1 cellular context compared by ENCODE assay signal in the genomic region with DNA sequence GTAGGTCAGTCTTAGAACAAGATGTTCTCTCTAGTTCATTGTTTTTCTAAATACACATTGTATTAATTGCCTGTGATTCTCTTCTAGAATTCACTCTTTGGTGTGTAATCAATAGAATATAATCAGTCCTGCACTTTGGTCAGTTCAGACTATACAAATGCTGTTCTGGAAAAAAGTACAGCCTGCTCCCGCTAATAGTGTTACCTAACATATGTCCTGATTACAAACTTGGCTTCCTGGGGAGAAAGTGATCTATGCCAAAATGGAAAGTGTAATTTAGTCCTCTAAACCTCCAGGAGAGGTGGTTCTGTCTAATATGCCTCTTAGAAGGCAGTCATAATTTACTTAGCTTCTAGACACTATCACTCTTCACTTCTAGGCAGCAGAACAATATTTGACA.
TF ChIP-seq lines count a peak whose summit lies in the region.

No MANE protein-coding gene starts in this region.

TF ChIP-seq in HepG2, 621 proteins besides CTCF, POLR2A, EP300 and RAD21 (continued from another document):
- TF ChIP-seq, protein P1, sequence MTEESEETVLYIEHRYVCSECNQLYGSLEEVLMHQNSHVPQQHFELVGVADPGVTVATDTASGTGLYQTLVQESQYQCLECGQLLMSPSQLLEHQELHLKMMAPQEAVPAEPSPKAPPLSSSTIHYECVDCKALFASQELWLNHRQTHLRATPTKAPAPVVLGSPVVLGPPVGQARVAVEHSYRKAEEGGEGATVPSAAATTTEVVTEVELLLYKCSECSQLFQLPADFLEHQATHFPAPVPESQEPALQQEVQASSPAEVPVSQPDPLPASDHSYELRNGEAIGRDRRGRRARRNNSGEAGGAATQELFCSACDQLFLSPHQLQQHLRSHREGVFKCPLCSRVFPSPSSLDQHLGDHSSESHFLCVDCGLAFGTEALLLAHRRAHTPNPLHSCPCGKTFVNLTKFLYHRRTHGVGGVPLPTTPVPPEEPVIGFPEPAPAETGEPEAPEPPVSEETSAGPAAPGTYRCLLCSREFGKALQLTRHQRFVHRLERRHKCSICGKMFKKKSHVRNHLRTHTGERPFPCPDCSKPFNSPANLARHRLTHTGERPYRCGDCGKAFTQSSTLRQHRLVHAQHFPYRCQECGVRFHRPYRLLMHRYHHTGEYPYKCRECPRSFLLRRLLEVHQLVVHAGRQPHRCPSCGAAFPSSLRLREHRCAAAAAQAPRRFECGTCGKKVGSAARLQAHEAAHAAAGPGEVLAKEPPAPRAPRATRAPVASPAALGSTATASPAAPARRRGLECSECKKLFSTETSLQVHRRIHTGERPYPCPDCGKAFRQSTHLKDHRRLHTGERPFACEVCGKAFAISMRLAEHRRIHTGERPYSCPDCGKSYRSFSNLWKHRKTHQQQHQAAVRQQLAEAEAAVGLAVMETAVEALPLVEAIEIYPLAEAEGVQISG (CRISPR knock-in tag; IDR thresholded peaks at IDR 0.05): no peak
- TF ChIP-seq SOX13 (IDR thresholded peaks at IDR 0.05): no peak
- no peak for TF ChIP-seq SOX13 (CRISPR knock-in tag; conservative IDR thresholded peaks at IDR 0.05 in 1 of 2, IDR thresholded peaks at IDR 0.05 in 1 of 2)
- no peak for TF ChIP-seq ZNF567 (CRISPR knock-in tag; IDR thresholded peaks at IDR 0.05; ENCODE audit: borderline replicate concordance)
- TF ChIP-seq, protein P2, sequence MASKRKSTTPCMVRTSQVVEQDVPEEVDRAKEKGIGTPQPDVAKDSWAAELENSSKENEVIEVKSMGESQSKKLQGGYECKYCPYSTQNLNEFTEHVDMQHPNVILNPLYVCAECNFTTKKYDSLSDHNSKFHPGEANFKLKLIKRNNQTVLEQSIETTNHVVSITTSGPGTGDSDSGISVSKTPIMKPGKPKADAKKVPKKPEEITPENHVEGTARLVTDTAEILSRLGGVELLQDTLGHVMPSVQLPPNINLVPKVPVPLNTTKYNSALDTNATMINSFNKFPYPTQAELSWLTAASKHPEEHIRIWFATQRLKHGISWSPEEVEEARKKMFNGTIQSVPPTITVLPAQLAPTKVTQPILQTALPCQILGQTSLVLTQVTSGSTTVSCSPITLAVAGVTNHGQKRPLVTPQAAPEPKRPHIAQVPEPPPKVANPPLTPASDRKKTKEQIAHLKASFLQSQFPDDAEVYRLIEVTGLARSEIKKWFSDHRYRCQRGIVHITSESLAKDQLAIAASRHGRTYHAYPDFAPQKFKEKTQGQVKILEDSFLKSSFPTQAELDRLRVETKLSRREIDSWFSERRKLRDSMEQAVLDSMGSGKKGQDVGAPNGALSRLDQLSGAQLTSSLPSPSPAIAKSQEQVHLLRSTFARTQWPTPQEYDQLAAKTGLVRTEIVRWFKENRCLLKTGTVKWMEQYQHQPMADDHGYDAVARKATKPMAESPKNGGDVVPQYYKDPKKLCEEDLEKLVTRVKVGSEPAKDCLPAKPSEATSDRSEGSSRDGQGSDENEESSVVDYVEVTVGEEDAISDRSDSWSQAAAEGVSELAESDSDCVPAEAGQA (IDR thresholded peaks at IDR 0.05; ENCODE audit: low read depth): no peak
- TF ChIP-seq, protein P2 (CRISPR knock-in tag; IDR thresholded peaks at IDR 0.05; ENCODE audit: borderline replicate concordance): no peak
- TF ChIP-seq SRSF4 (IDR thresholded peaks at IDR 0.05; ENCODE audit: low read depth, low read length, poor library complexity, severe bottlenecking): no peak
